ENCODE assay signal across 1 cellular context in the genomic region with DNA sequence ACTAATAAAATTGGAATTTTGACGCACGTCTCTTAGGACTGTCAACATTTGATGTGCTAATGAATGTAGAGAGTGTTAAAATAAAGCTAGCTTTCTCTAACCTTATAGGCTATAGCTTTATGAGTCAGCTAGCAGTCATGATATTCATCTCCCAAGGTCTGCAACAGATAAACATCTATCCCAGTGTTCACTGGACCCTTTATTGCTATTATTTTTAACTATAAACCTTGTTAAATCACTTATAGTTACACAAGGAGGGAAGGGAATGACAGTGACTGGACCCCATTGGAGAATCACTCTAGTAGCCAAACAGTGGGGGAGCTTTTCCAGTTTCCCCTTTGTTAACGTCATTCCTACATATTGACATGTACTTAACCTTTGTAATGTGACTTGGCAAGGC.
TF ChIP-seq lines count a peak whose summit lies in the region.

No MANE protein-coding gene starts in this region.

TF ChIP-seq in SK-N-SH treated with all-trans-retinoic acid at 6 μM for 48 hours, 23 proteins besides CTCF, POLR2A, EP300 and RAD21 (continued from another document):
- TF ChIP-seq, protein P1, sequence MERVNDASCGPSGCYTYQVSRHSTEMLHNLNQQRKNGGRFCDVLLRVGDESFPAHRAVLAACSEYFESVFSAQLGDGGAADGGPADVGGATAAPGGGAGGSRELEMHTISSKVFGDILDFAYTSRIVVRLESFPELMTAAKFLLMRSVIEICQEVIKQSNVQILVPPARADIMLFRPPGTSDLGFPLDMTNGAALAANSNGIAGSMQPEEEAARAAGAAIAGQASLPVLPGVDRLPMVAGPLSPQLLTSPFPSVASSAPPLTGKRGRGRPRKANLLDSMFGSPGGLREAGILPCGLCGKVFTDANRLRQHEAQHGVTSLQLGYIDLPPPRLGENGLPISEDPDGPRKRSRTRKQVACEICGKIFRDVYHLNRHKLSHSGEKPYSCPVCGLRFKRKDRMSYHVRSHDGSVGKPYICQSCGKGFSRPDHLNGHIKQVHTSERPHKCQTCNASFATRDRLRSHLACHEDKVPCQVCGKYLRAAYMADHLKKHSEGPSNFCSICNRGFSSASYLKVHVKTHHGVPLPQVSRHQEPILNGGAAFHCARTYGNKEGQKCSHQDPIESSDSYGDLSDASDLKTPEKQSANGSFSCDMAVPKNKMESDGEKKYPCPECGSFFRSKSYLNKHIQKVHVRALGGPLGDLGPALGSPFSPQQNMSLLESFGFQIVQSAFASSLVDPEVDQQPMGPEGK (CRISPR knock-in tag; IDR thresholded peaks at IDR 0.05; ENCODE audit: borderline replicate concordance), result no peak
- no peak for TF ChIP-seq GLIS3 (CRISPR knock-in tag; IDR thresholded peaks at IDR 0.05)
- no peak for TF ChIP-seq ZFP30 (CRISPR knock-in tag; IDR thresholded peaks at IDR 0.05)
- TF ChIP-seq ARNTL (CRISPR knock-in tag; IDR thresholded peaks at IDR 0.05; ENCODE audit: borderline replicate concordance, low read depth), result no peak
- TF ChIP-seq ZFP3 (CRISPR knock-in tag; IDR thresholded peaks at IDR 0.05), result no peak
- no peak for TF ChIP-seq CSDC2 (CRISPR knock-in tag; IDR thresholded peaks at IDR 0.05)
- TF ChIP-seq RARB (CRISPR knock-in tag; IDR thresholded peaks at IDR 0.05), result no peak
TF ChIP-seq in SK-N-SH treated with all-trans-retinoic acid at 6 μM for 48 hours: peak in this region for 0.
